Comparison of ENCODE assay signal across 8 cellular contexts in genomic region chr3:121431717-121432517, GRCh38.
A peak's percentile ranks its signal among the peaks of the same experiment; 100 is the strongest.
DNase-seq lines count a peak whose midpoint lies in the region; ATAC-seq, FAIRE-seq and TF ChIP-seq lines count a peak whose summit lies in the region.

No MANE protein-coding gene starts in this region.

- no peaks in the 10 kb centered on the region for H3K27me3 Mint-ChIP-seq in activated T-helper 17 cell treated with anti-CD3 and anti-CD28 coated beads, Interleukin-2, amount 50 U/mL, for 72 hours

- intact Hi-C loops in left cardiac atrium (cut with DNase I): no loop called here

- no peaks in the 10 kb centered on the region for H3K36me3 Mint-ChIP-seq in activated T-helper 17 cell treated with anti-CD3 and anti-CD28 coated beads, Interleukin-2, amount 50 U/mL, for 72 hours (ENCODE audit: low read depth)

- H3K4me1 Mint-ChIP-seq in activated T-helper 17 cell treated with anti-CD3 and anti-CD28 coated beads, Interleukin-2, amount 50 U/mL, for 72 hours: peaks cover 11% of the 10 kb centered on the region

- no peaks in the 10 kb centered on the region for H3K9me3 Mint-ChIP-seq in activated T-helper 17 cell treated with anti-CD3 and anti-CD28 coated beads, Interleukin-2, amount 50 U/mL, for 72 hours

- no peak overlapping the region for H3K27ac Mint-ChIP-seq in activated T-helper 17 cell treated with anti-CD3 and anti-CD28 coated beads, Interleukin-2, amount 50 U/mL, for 72 hours

- FAIRE-seq in GM12892 (lab: Jason Lieb, UNC): peak; percentile 58

- TF ChIP-seq POLR2A in GM12892 (IDR thresholded peaks at IDR 0.05; ENCODE audit: low read depth, low read length): no peak

- DNase-seq in GM12892 (ENCODE audit: insufficient read length) (peak; percentile 19), M059J (ENCODE audit: low read depth) (peak; percentile 67), left cardiac atrium (no peak), ecto neural progenitor cell (ENCODE audit: low spot score) (no peak), SKM-1 (lab: John Stamatoyannopoulos, UW; ENCODE audit: unreplicated experiment) (no peak)
- peak; percentile 14 to 36 for DNase-seq in stimulated activated CD4-positive, alpha-beta T cell treated with anti-CD3 and anti-CD28 coated beads, Interleukin-2, amount 100 ng/mL, for 24 hours

- ATAC-seq in GM21786 (IDR thresholded peaks at IDR 0.05; ENCODE audit: unreplicated experiment) (peak; percentile 91), left cardiac atrium (peak; percentile 71 to 72)
- ATAC-seq in activated T-helper 17 cell treated with anti-CD3 and anti-CD28 coated beads, Interleukin-2, amount 50 U/mL, for 72 hours (replicated peaks): peak; percentile 93

- peak overlapping the region; percentile 54 for H3K4me3 Mint-ChIP-seq in activated T-helper 17 cell treated with anti-CD3 and anti-CD28 coated beads, Interleukin-2, amount 50 U/mL, for 72 hours

Comparison
In these comparisons a context has a peak if more than half of its experiments do, and no peak if none do; other contexts are left out.
1. DNase-seq: peak in GM12892 (single experiment), M059J (single experiment) and stimulated activated CD4-positive, alpha-beta T cell treated with anti-CD3 and anti-CD28 coated beads, Interleukin-2, amount 100 ng/mL, for 24 hours (2 of 2); none in left cardiac atrium (single experiment), ecto neural progenitor cell (single experiment) and SKM-1 (single experiment).
2. Peak in every context shown above with its lines, with median percentiles within 50 percentile points of each other: ATAC-seq.